Comparison of ENCODE assay signal across 1 cellular context in the genomic region with DNA sequence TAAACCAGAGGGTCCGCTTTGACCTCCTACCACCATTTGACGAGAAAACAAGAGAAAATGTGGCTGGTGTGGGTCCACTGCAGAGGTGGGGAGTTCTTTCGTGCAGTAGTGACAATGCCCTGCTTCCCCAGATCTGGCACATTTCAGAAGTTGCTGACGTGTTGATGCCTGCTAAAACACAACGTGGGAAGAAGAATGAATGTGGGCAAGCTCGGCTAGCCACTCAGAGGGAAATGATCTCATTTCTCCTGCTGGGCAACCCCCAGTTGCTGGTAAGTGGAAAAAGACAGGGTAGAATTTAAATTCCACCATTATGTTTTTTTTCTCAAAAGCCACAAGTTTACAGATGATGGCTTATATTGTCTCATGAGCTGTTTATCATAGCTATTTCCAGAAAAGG.
TF ChIP-seq lines count a peak whose summit lies in the region.

No MANE protein-coding gene starts in this region.

TF ChIP-seq in HEK293, 187 proteins besides CTCF, POLR2A, EP300 and RAD21 (continued from another document):
- TF ChIP-seq, protein P1, sequence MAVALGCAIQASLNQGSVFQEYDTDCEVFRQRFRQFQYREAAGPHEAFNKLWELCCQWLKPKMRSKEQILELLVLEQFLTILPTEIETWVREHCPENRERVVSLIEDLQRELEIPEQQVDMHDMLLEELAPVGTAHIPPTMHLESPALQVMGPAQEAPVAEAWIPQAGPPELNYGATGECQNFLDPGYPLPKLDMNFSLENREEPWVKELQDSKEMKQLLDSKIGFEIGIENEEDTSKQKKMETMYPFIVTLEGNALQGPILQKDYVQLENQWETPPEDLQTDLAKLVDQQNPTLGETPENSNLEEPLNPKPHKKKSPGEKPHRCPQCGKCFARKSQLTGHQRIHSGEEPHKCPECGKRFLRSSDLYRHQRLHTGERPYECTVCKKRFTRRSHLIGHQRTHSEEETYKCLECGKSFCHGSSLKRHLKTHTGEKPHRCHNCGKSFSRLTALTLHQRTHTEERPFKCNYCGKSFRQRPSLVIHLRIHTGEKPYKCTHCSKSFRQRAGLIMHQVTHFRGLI (tag by site-specific recombination; IDR thresholded peaks at IDR 0.05), result no peak
- TF ChIP-seq, protein P2, sequence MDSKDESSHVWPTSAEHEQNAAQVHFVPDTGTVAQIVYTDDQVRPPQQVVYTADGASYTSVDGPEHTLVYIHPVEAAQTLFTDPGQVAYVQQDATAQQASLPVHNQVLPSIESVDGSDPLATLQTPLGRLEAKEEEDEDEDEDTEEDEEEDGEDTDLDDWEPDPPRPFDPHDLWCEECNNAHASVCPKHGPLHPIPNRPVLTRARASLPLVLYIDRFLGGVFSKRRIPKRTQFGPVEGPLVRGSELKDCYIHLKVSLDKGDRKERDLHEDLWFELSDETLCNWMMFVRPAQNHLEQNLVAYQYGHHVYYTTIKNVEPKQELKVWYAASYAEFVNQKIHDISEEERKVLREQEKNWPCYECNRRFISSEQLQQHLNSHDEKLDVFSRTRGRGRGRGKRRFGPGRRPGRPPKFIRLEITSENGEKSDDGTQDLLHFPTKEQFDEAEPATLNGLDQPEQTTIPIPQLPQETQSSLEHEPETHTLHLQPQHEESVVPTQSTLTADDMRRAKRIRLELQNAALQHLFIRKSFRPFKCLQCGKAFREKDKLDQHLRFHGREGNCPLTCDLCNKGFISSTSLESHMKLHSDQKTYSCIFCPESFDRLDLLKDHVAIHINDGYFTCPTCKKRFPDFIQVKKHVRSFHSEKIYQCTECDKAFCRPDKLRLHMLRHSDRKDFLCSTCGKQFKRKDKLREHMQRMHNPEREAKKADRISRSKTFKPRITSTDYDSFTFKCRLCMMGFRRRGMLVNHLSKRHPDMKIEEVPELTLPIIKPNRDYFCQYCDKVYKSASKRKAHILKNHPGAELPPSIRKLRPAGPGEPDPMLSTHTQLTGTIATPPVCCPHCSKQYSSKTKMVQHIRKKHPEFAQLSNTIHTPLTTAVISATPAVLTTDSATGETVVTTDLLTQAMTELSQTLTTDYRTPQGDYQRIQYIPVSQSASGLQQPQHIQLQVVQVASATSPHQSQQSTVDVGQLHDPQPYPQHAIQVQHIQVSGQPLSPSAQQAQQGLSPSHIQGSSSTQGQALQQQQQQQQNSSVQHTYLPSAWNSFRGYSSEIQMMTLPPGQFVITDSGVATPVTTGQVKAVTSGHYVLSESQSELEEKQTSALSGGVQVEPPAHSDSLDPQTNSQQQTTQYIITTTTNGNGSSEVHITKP (tag by site-specific recombination; IDR thresholded peaks at IDR 0.05), result no peak
- TF ChIP-seq ZNF529 (tag by site-specific recombination; IDR thresholded peaks at IDR 0.05; ENCODE audit: insufficient replicate concordance) (no peak), ZNF654 (tag by site-specific recombination; IDR thresholded peaks at IDR 0.05; ENCODE audit: low read depth) (no peak), ZNF133 (tag by site-specific recombination; IDR thresholded peaks at IDR 0.05) (no peak), ZNF629 (tag by site-specific recombination; IDR thresholded peaks at IDR 0.05) (peak; percentile 41; the same call in 1 of the 2 replicates), ZNF670 (tag by site-specific recombination; IDR thresholded peaks at IDR 0.05; ENCODE audit: low read depth) (no peak), ZNF558 (tag by site-specific recombination; IDR thresholded peaks at IDR 0.05) (no peak), ZNF350 (tag by site-specific recombination; IDR thresholded peaks at IDR 0.05) (no peak), ZFHX2 (tag by site-specific recombination; conservative IDR thresholded peaks at IDR 0.05) (peak; percentile 83), ZBTB21 (tag by site-specific recombination; IDR thresholded peaks at IDR 0.05) (peak; percentile 50; the same call in 1 of the 2 replicates), ZNF174 (tag by site-specific recombination; IDR thresholded peaks at IDR 0.05) (no peak), ZNF23 (tag by site-specific recombination; IDR thresholded peaks at IDR 0.05; ENCODE audit: borderline replicate concordance) (no peak)
- TF ChIP-seq, protein P3, sequence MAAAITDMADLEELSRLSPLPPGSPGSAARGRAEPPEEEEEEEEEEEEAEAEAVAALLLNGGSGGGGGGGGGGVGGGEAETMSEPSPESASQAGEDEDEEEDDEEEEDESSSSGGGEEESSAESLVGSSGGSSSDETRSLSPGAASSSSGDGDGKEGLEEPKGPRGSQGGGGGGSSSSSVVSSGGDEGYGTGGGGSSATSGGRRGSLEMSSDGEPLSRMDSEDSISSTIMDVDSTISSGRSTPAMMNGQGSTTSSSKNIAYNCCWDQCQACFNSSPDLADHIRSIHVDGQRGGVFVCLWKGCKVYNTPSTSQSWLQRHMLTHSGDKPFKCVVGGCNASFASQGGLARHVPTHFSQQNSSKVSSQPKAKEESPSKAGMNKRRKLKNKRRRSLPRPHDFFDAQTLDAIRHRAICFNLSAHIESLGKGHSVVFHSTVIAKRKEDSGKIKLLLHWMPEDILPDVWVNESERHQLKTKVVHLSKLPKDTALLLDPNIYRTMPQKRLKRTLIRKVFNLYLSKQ (tag by site-specific recombination; IDR thresholded peaks at IDR 0.05; ENCODE audit: borderline replicate concordance), result no peak
- TF ChIP-seq, protein P4, sequence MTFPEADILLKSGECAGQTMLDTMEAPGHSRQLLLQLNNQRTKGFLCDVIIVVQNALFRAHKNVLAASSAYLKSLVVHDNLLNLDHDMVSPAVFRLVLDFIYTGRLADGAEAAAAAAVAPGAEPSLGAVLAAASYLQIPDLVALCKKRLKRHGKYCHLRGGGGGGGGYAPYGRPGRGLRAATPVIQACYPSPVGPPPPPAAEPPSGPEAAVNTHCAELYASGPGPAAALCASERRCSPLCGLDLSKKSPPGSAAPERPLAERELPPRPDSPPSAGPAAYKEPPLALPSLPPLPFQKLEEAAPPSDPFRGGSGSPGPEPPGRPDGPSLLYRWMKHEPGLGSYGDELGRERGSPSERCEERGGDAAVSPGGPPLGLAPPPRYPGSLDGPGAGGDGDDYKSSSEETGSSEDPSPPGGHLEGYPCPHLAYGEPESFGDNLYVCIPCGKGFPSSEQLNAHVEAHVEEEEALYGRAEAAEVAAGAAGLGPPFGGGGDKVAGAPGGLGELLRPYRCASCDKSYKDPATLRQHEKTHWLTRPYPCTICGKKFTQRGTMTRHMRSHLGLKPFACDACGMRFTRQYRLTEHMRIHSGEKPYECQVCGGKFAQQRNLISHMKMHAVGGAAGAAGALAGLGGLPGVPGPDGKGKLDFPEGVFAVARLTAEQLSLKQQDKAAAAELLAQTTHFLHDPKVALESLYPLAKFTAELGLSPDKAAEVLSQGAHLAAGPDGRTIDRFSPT (tag by site-specific recombination; IDR thresholded peaks at IDR 0.05), result no peak
- TF ChIP-seq, protein P5, sequence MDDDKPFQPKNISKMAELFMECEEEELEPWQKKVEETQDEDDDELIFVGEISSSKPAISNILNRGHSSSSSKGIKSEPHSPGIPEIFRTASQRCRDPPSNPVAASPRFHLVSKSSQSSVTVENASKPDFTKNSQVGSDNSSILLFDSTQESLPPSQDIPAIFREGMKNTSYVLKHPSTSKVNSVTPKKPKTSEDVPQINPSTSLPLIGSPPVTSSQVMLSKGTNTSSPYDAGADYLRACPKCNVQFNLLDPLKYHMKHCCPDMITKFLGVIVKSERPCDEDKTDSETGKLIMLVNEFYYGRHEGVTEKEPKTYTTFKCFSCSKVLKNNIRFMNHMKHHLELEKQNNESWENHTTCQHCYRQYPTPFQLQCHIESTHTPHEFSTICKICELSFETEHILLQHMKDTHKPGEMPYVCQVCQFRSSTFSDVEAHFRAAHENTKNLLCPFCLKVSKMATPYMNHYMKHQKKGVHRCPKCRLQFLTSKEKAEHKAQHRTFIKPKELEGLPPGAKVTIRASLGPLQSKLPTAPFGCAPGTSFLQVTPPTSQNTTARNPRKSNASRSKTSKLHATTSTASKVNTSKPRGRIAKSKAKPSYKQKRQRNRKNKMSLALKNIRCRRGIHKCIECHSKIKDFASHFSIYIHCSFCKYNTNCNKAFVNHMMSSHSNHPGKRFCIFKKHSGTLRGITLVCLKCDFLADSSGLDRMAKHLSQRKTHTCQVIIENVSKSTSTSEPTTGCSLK (tag by site-specific recombination; IDR thresholded peaks at IDR 0.05), result no peak
- TF ChIP-seq, protein P6, sequence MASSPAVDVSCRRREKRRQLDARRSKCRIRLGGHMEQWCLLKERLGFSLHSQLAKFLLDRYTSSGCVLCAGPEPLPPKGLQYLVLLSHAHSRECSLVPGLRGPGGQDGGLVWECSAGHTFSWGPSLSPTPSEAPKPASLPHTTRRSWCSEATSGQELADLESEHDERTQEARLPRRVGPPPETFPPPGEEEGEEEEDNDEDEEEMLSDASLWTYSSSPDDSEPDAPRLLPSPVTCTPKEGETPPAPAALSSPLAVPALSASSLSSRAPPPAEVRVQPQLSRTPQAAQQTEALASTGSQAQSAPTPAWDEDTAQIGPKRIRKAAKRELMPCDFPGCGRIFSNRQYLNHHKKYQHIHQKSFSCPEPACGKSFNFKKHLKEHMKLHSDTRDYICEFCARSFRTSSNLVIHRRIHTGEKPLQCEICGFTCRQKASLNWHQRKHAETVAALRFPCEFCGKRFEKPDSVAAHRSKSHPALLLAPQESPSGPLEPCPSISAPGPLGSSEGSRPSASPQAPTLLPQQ (tag by site-specific recombination; IDR thresholded peaks at IDR 0.05), result peak; percentile 47; the same call in 1 of the 2 replicates
TF ChIP-seq in HEK293: peak in this region for 8.
